In genomic region chr3:160870327-160870726, GRCh38 we compare ENCODE assay signal across 14 cellular contexts.
A peak's percentile ranks its signal among the peaks of the same experiment; 100 is the strongest.
DNase-seq lines count a peak whose midpoint lies in the region; FAIRE-seq and TF ChIP-seq lines count a peak whose summit lies in the region.
"Had no signal": no experiment of that assay in that cellular context is flagged by ENCODE, and none has a peak within 500 bp of the region (broad histone marks: within the 10 kb centered on the region; RNA-seq: fewer than 3 reads in every experiment).

No MANE protein-coding gene starts in this region.

- no peaks in the 10 kb centered on the region for H3K27me3 ChIP-seq in neural progenitor cell
- H3K27me3 ChIP-seq in A673 (replicated peaks; ENCODE audit: insufficient read depth, low read depth, low read length, poor library complexity): no peaks in the 10 kb centered on the region

- H3K9ac ChIP-seq in neural progenitor cell: no peak overlapping the region

- peaks cover 7% of the 10 kb centered on the region for H4K20me1 ChIP-seq in neural progenitor cell (ENCODE audit: low read depth)

- no peak overlapping the region for H3K4me3 ChIP-seq in HEK293 (ENCODE audit: low read depth, low read length)
- no peak overlapping the region for H3K4me3 ChIP-seq in neural progenitor cell
- H3K4me3 ChIP-seq in A673 (ENCODE audit: low read depth, low read length, poor library complexity, severe bottlenecking): no peak overlapping the region

- CTCF ChIA-PET in HEK293 (lab: Yijun Ruan, JAX) (interaction anchor here (1.0 kb wide), 1 partner anchor 49 kb away, joined by 7 read pairs; no protein-coding TSS in a partner anchor), A673 (lab: Charles Lee) (no interaction called here)

- H3K27ac Mint-ChIP-seq in neural progenitor cell: no peak overlapping the region
- H3K27ac Mint-ChIP-seq: activated T-helper 17 cell treated with anti-CD3 and anti-CD28 coated beads, Interleukin-2, amount 50 U/mL, for 72 hours had no signal

- FAIRE-seq in GM12892 (lab: Jason Lieb, UNC) (no peak), frontal cortex (lab: Jason Lieb, UNC) (no peak)
- FAIRE-seq: astrocyte, G401.6, keratinocyte had no signal

- POLR2A ChIA-PET in HEK293 (lab: Yijun Ruan, JAX): no interaction called here
- POLR2A ChIA-PET in A673 (lab: Charles Lee; ENCODE audit: low non-redundant PET): no interaction called here

- no peaks in the 10 kb centered on the region for H3K9me3 ChIP-seq in HEK293 (ENCODE audit: control insufficient read depth, insufficient read depth, low read depth, low read length)
- H3K9me3 ChIP-seq in neural progenitor cell (ENCODE audit: low read depth): no peaks in the 10 kb centered on the region
- H3K9me3 ChIP-seq in A673 (ENCODE audit: low read depth, low read length, poor library complexity, severe bottlenecking): no peaks in the 10 kb centered on the region

- H3K4me1 Mint-ChIP-seq in neural progenitor cell: peaks cover 3% of the 10 kb centered on the region
- H3K4me1 Mint-ChIP-seq: activated T-helper 17 cell treated with anti-CD3 and anti-CD28 coated beads, Interleukin-2, amount 50 U/mL, for 72 hours had no signal

- H3K4me3 Mint-ChIP-seq in neural progenitor cell: no peak overlapping the region
- H3K4me3 Mint-ChIP-seq: activated T-helper 17 cell treated with anti-CD3 and anti-CD28 coated beads, Interleukin-2, amount 50 U/mL, for 72 hours had no signal

- no peaks in the 10 kb centered on the region for H3K36me3 Mint-ChIP-seq in neural progenitor cell

- no TSS peak for BruUV-seq in A673 (replicated peaks; lab: Mats Ljungman, UMichigan)

- no peak overlapping the region for H3K27ac ChIP-seq in HEK293 (ENCODE audit: extremely low read depth, low read depth, low read length)
- H3K27ac ChIP-seq in neural progenitor cell: no peak overlapping the region
- no peak overlapping the region for H3K27ac ChIP-seq in A673 (ENCODE audit: low read depth, low read length, poor library complexity, severe bottlenecking)

- intact Hi-C loops in A673 (cut with micrococcal nuclease; ENCODE audit: unreplicated experiment): no loop called here

- H3K9me3 Mint-ChIP-seq in neural progenitor cell: no peaks in the 10 kb centered on the region
- H3K9me3 Mint-ChIP-seq: activated T-helper 17 cell treated with anti-CD3 and anti-CD28 coated beads, Interleukin-2, amount 50 U/mL, for 72 hours had no signal

- peaks cover 2% of the 10 kb centered on the region for H3K27me3 Mint-ChIP-seq in neural progenitor cell (ENCODE audit: insufficient read depth, low read depth)
- H3K27me3 Mint-ChIP-seq: activated T-helper 17 cell treated with anti-CD3 and anti-CD28 coated beads, Interleukin-2, amount 50 U/mL, for 72 hours had no signal

- H3F3A ChIP-seq in neural progenitor cell (ENCODE audit: low read depth): no peaks in the 10 kb centered on the region

- H3K4me1 ChIP-seq in HEK293 (ENCODE audit: control insufficient read depth, insufficient read depth, low read length): peaks cover 11% of the 10 kb centered on the region
- peaks cover 4% of the 10 kb centered on the region for H3K4me1 ChIP-seq in neural progenitor cell
- H3K4me1 ChIP-seq in A673 (ENCODE audit: insufficient read depth, low read length, poor library complexity, severe bottlenecking): no peaks in the 10 kb centered on the region

- DNase-seq in NCI-H2107 treated with DMSO at 0.1 percent for 48 hours (lab: John Stamatoyannopoulos, UW; ENCODE audit: unreplicated experiment) (peak; percentile 97), cerebellum (ENCODE audit: low spot score) (peak; percentile 20), neural progenitor cell (ENCODE audit: low spot score) (peak; percentile 16), A673 (ENCODE audit: low spot score) (no peak), GM12892 (ENCODE audit: insufficient read length) (no peak), frontal cortex (ENCODE audit: low spot score in 2 of 2) (no peak), D341Med (ENCODE audit: low spot score) (no peak)
- DNase-seq: activated CD4-positive, alpha-beta T cell treated with anti-CD3 and anti-CD28 coated beads, Interleukin-2, amount 50 U/mL, for 48 hours; stimulated activated naive CD4-positive, alpha-beta T cell treated with Interleukin-2 at 50 U/mL for 16 hours had no signal

- H3K4me2 ChIP-seq in neural progenitor cell: no peak overlapping the region

- no peak overlapping the region for H2AFZ ChIP-seq in neural progenitor cell (replicated peaks)

- H3K36me3 ChIP-seq in HEK293 (ENCODE audit: control insufficient read depth in 2 of 2, insufficient read depth in 1 of 2, low read length in 2 of 2) (no peaks in the 10 kb centered on the region), neural progenitor cell (no peaks in the 10 kb centered on the region), A673 (ENCODE audit: insufficient read depth, low read length, poor library complexity, severe bottlenecking) (no peaks in the 10 kb centered on the region)

- peaks cover 4% of the 10 kb centered on the region for H3K79me2 ChIP-seq in neural progenitor cell (ENCODE audit: low read depth)

- TF ChIP-seq CTCF in HEK293 (tag by site-specific recombination; IDR thresholded peaks at IDR 0.05): no peak
- no peak for TF ChIP-seq CTCF in neural progenitor cell (IDR thresholded peaks at IDR 0.05)
- no peak for TF ChIP-seq CTCF in A673 (conservative IDR thresholded peaks at IDR 0.05; ENCODE audit: low read depth, low read length)

- TF ChIP-seq POLR2A in GM12892 (IDR thresholded peaks at IDR 0.05; ENCODE audit: low read depth, low read length): no peak

TF ChIP-seq in HEK293, 187 proteins besides CTCF, POLR2A, EP300 and RAD21:
- TF ChIP-seq ZBTB17 (tag by site-specific recombination; IDR thresholded peaks at IDR 0.05) (peak; percentile 88), ZNF558 (tag by site-specific recombination; IDR thresholded peaks at IDR 0.05) (0 out of 2 replicates have a peak, but pooled peaks have one; percentile 30), ZNF629 (tag by site-specific recombination; IDR thresholded peaks at IDR 0.05) (peak; percentile 73)
- TF ChIP-seq, protein P1, sequence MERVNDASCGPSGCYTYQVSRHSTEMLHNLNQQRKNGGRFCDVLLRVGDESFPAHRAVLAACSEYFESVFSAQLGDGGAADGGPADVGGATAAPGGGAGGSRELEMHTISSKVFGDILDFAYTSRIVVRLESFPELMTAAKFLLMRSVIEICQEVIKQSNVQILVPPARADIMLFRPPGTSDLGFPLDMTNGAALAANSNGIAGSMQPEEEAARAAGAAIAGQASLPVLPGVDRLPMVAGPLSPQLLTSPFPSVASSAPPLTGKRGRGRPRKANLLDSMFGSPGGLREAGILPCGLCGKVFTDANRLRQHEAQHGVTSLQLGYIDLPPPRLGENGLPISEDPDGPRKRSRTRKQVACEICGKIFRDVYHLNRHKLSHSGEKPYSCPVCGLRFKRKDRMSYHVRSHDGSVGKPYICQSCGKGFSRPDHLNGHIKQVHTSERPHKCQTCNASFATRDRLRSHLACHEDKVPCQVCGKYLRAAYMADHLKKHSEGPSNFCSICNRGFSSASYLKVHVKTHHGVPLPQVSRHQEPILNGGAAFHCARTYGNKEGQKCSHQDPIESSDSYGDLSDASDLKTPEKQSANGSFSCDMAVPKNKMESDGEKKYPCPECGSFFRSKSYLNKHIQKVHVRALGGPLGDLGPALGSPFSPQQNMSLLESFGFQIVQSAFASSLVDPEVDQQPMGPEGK (tag by site-specific recombination; IDR thresholded peaks at IDR 0.05): no peak
- TF ChIP-seq, protein P2, sequence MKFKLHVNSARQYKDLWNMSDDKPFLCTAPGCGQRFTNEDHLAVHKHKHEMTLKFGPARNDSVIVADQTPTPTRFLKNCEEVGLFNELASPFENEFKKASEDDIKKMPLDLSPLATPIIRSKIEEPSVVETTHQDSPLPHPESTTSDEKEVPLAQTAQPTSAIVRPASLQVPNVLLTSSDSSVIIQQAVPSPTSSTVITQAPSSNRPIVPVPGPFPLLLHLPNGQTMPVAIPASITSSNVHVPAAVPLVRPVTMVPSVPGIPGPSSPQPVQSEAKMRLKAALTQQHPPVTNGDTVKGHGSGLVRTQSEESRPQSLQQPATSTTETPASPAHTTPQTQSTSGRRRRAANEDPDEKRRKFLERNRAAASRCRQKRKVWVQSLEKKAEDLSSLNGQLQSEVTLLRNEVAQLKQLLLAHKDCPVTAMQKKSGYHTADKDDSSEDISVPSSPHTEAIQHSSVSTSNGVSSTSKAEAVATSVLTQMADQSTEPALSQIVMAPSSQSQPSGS (tag by site-specific recombination; IDR thresholded peaks at IDR 0.05; ENCODE audit: low read depth): peak; percentile 94
- TF ChIP-seq, protein P3, sequence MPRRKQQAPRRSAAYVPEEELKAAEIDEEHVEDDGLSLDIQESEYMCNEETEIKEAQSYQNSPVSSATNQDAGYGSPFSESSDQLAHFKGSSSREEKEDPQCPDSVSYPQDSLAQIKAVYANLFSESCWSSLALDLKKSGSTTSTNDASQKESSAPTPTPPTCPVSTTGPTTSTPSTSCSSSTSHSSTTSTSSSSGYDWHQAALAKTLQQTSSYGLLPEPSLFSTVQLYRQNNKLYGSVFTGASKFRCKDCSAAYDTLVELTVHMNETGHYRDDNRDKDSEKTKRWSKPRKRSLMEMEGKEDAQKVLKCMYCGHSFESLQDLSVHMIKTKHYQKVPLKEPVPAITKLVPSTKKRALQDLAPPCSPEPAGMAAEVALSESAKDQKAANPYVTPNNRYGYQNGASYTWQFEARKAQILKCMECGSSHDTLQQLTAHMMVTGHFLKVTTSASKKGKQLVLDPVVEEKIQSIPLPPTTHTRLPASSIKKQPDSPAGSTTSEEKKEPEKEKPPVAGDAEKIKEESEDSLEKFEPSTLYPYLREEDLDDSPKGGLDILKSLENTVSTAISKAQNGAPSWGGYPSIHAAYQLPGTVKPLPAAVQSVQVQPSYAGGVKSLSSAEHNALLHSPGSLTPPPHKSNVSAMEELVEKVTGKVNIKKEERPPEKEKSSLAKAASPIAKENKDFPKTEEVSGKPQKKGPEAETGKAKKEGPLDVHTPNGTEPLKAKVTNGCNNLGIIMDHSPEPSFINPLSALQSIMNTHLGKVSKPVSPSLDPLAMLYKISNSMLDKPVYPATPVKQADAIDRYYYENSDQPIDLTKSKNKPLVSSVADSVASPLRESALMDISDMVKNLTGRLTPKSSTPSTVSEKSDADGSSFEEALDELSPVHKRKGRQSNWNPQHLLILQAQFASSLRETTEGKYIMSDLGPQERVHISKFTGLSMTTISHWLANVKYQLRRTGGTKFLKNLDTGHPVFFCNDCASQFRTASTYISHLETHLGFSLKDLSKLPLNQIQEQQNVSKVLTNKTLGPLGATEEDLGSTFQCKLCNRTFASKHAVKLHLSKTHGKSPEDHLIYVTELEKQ (tag by site-specific recombination; IDR thresholded peaks at IDR 0.05; ENCODE audit: borderline replicate concordance): no peak

Comparison
In these comparisons a context has a peak if more than half of its experiments do, and no peak if none do; other contexts are left out.
1. DNase-seq: peak in NCI-H2107 treated with DMSO at 0.1 percent for 48 hours (single experiment), cerebellum (single experiment) and neural progenitor cell (single experiment); none in A673 (single experiment), GM12892 (single experiment), frontal cortex (0 of 2) and D341Med (single experiment).